Comparison of ENCODE assay signal across 8 cellular contexts in genomic region chr4:168318266-168318895, GRCh38. TPM values are rescaled to one million over a fixed set of nuclear protein-coding genes. Genes with fewer than 3 reads are reported as not detected.
DNase-seq lines count a peak whose midpoint lies in the region; ATAC-seq and TF ChIP-seq lines count a peak whose summit lies in the region.

Gene DDX60, minus strand, starts transcription at chr4:168318752. Its CDS starts 7,493 bp downstream, at chr4:168311259.

- peaks cover 11% of the 10 kb centered on the region for H3K4me1 Mint-ChIP-seq in neural crest cell

- H3K4me3 Mint-ChIP-seq in neural crest cell = peak within 1 kb of the TSS; percentile 88

- DNase-seq in DMS 273 treated with DMSO at 0.1 percent for 48 hours (lab: John Stamatoyannopoulos, UW) (peak; percentile 25), RKO (ENCODE audit: low spot score) (peak; percentile 79), activated gamma-delta T cell (lab: John Stamatoyannopoulos, UW) (peak; percentile 49), foreskin fibroblast (peak; percentile 57 to 81), neural crest cell (ENCODE audit: low read depth, low spot score) (peak; percentile 44)

- H3K9me3 Mint-ChIP-seq in neural crest cell = no peaks in the 10 kb centered on the region

- H3K4me3 ChIP-seq in HUES6 (ENCODE audit: low read depth, low read length) = peak within 1 kb of the TSS; percentile 88
- peak within 1 kb of the TSS; percentile 87 to 95 for H3K4me3 ChIP-seq in foreskin fibroblast (ENCODE audit: low read depth in 1 of 2, low read length in 2 of 2)
- peak within 1 kb of the TSS; percentile 88 to 92 for H3K4me3 ChIP-seq in stomach smooth muscle (ENCODE audit: low read length in 2 of 2)

- H3K9me3 ChIP-seq in HUES6 (ENCODE audit: control insufficient read depth, insufficient read depth, low read depth, low read length) (no peaks in the 10 kb centered on the region), stomach smooth muscle (ENCODE audit: control insufficient read depth in 2 of 2, low read length in 2 of 2) (no peaks in the 10 kb centered on the region)

- peak within 1 kb of the TSS; percentile 75 for H3K9ac ChIP-seq in HUES6 (ENCODE audit: low read length)
- H3K9ac ChIP-seq in stomach smooth muscle (ENCODE audit: low read length in 2 of 2) = peak within 1 kb of the TSS; percentile 91 to 93

- H3K27me3 ChIP-seq in HUES6 (ENCODE audit: control insufficient read depth, insufficient read depth, low read length) (no peaks in the 10 kb centered on the region), stomach smooth muscle (ENCODE audit: control insufficient read depth in 1 of 2, insufficient read depth in 2 of 2, low read length in 2 of 2) (no peaks in the 10 kb centered on the region)

- peak; percentile 98 for ATAC-seq in GM21423 (IDR thresholded peaks at IDR 0.05; ENCODE audit: unreplicated experiment)

- no peaks in the 10 kb centered on the region for H3K36me3 ChIP-seq in HUES6 (ENCODE audit: control insufficient read depth, insufficient read depth, low read length)
- no peaks in the 10 kb centered on the region for H3K36me3 ChIP-seq in stomach smooth muscle (ENCODE audit: control insufficient read depth in 2 of 2, insufficient read depth in 2 of 2, low read length in 2 of 2)

- H3K27me3 Mint-ChIP-seq in neural crest cell (ENCODE audit: low read depth) = peaks cover 5% of the 10 kb centered on the region

- H3K4me1 ChIP-seq in HUES6 (ENCODE audit: control insufficient read depth, insufficient read depth, low read length) (peaks cover 13% of the 10 kb centered on the region; the same call in 1 of the 2 replicates), stomach smooth muscle (ENCODE audit: control insufficient read depth, insufficient read depth, low read length) (no peaks in the 10 kb centered on the region)

- no peaks in the 10 kb centered on the region for H3K36me3 Mint-ChIP-seq in neural crest cell (ENCODE audit: low read depth)

- H3K27ac Mint-ChIP-seq in neural crest cell (ENCODE audit: unreplicated experiment) = peak within 1 kb of the TSS; percentile 91

- TF ChIP-seq CTCF in foreskin fibroblast (IDR thresholded peaks at IDR 0.05; ENCODE audit: low read depth, low read length) = peak; percentile 62
- TF ChIP-seq CTCF in neural crest cell (conservative IDR thresholded peaks at IDR 0.05) = peak; percentile 62

- H3K27ac ChIP-seq in HUES6 (ENCODE audit: low read depth, low read length) (peak within 1 kb of the TSS; percentile 68), stomach smooth muscle (ENCODE audit: low read length) (peak within 1 kb of the TSS; percentile 89)

RNA-seq across cellular contexts. Expression of gene DDX60, which starts in this region (rescaled TPM):
- total RNA-seq in neural crest cell = 2.1 and 3.7 TPM in 2 replicates

Comparison
In these comparisons a context has a peak if more than half of its experiments do, and no peak if none do; other contexts are left out.
1. Peak in every context shown above with its lines: DNase-seq, ATAC-seq, H3K4me3 ChIP-seq and H3K27ac ChIP-seq.
2. DNase-seq: peak in every context shown above with its lines; median percentile 79 in RKO; 69 in foreskin fibroblast; 49 in activated gamma-delta T cell; 44 in neural crest cell; 25 in DMS 273 treated with DMSO at 0.1 percent for 48 hours.